9 cellular contexts compared by ENCODE assay signal in the genomic region with DNA sequence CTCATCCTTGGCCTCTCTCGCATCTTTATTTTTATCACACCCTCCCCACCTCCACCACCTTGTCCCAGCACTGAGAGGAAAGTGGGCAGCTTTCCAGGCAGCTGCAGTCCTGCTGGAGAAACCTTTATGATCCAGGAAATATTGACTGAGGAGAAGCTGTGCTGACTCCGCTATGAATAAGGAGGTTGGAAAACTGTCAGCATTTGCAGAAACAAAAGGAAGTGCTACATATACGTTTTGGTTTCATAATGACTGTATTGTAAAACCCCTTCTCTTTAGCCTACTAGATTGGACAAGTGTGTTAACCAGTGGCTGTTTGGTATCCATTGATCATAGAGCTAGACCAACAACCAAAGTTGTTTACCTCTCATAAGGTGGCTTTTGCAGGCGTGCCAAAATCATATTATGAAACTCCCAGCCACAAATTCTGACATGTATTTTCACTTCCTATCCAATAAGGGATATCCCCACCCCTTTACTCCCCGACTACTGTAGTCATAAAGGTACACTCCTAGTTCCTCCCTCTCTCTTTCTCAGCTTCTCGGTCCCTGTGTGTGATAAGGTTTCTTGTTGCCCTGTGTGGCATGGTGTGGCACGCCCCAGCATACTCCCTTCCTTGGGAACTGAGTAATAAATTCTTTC.
DNase-seq lines count a peak whose midpoint lies in the region; ATAC-seq and TF ChIP-seq lines count a peak whose summit lies in the region.
"Had no signal": no experiment of that assay in that cellular context is flagged by ENCODE, and none has a peak within 500 bp of the region (broad histone marks: within the 10 kb centered on the region; RNA-seq: fewer than 3 reads in every experiment).

No MANE protein-coding gene starts in this region.

- peak in 7 of 8 donors; percentile 40 to 74 (median 57) for ATAC-seq in heart right ventricle
- ATAC-seq in HG03097 (IDR thresholded peaks at IDR 0.05; ENCODE audit: low FRiP score, unreplicated experiment) = peak; percentile 98
- peak; percentile 41 for ATAC-seq in left lung
- no peak for ATAC-seq in WTC11

- peaks cover 50% of the 10 kb centered on the region for H3K36me3 Mint-ChIP-seq in T-helper 1 cell treated with Interleukin-12 subunit alpha and Interleukin-12 subunit beta and Interleukin-4 antibody, amounts not matched to agents 30 μg/mL and 1 μg/mL, for 36 hours (ENCODE audit: low read depth)
- H3K36me3 Mint-ChIP-seq in WTC11 = peaks cover 5% of the 10 kb centered on the region; the same call in 1 of the 2 replicates

- H3K27me3 ChIP-seq in heart right ventricle (no peaks in the 10 kb centered on the region), left ventricle myocardium inferior (ENCODE audit: low read depth) (no peaks in the 10 kb centered on the region), left lung (no peaks in the 10 kb centered on the region)

- POLR2A ChIA-PET in WTC11 (lab: Charles Lee) = no interaction called here

- DNase-seq in heart right ventricle = peak; percentile 16 to 17
- DNase-seq in left ventricle myocardium inferior = no peak
- no peak for DNase-seq in left lung
- DNase-seq in NCI-H226 = no peak
- no peak for DNase-seq in COLO668 (lab: John Stamatoyannopoulos, UW; ENCODE audit: unreplicated experiment)
- DNase-seq in WTC11 (ENCODE audit: low spot score) = no peak

- H3K4me3 Mint-ChIP-seq in T-helper 1 cell treated with Interleukin-12 subunit alpha and Interleukin-12 subunit beta and Interleukin-4 antibody, amounts not matched to agents 30 μg/mL and 1 μg/mL, for 36 hours = peak overlapping the region; percentile 50
- no peak overlapping the region for H3K4me3 Mint-ChIP-seq in WTC11

- CTCF ChIA-PET in WTC11 (lab: Charles Lee) = no interaction called here

- no peak for TF ChIP-seq CTCF in heart right ventricle (IDR thresholded peaks at IDR 0.05)
- TF ChIP-seq CTCF in left ventricle myocardium inferior (IDR thresholded peaks at IDR 0.05; ENCODE audit: borderline replicate concordance) = no peak
- TF ChIP-seq CTCF in left lung (IDR thresholded peaks at IDR 0.05) = no peak
- no peak for TF ChIP-seq CTCF in WTC11 (IDR thresholded peaks at IDR 0.05)

- H3K36me3 ChIP-seq in heart right ventricle (no peaks in the 10 kb centered on the region), left ventricle myocardium inferior (no peaks in the 10 kb centered on the region), left lung (no peaks in the 10 kb centered on the region)

- peak overlapping the region in 2 of 10 donors; percentile 9 to 51 for H3K27ac ChIP-seq in heart right ventricle
- no peak overlapping the region for H3K27ac ChIP-seq in left ventricle myocardium inferior (replicated peaks)
- H3K27ac ChIP-seq in left lung = peak overlapping the region in 1 of 2 donors; percentile 33

- H3K27ac Mint-ChIP-seq in T-helper 1 cell treated with Interleukin-12 subunit alpha and Interleukin-12 subunit beta and Interleukin-4 antibody, amounts not matched to agents 30 μg/mL and 1 μg/mL, for 36 hours = peak overlapping the region; percentile 92
- H3K27ac Mint-ChIP-seq in WTC11 = no peak overlapping the region

- peaks cover 0 to 13% (median 0%) of the 10 kb centered on the region in 9 donors for H3K4me1 ChIP-seq in heart right ventricle
- H3K4me1 ChIP-seq in left ventricle myocardium inferior = no peaks in the 10 kb centered on the region
- no peaks in the 10 kb centered on the region for H3K4me1 ChIP-seq in left lung

- peaks cover 41% of the 10 kb centered on the region for H3K9me3 Mint-ChIP-seq in T-helper 1 cell treated with Interleukin-12 subunit alpha and Interleukin-12 subunit beta and Interleukin-4 antibody, amounts not matched to agents 30 μg/mL and 1 μg/mL, for 36 hours
- H3K9me3 Mint-ChIP-seq in WTC11 = 0 out of 2 replicates have a peak, but pooled peaks cover 4% of the 10 kb centered on the region

- WGBS in heart right ventricle, 2 donors = 45 to 54% methylated on average over 7 of the region's 7 CpGs

- H3K9me3 ChIP-seq in heart right ventricle (peaks cover 0 to 10% (median 0%) of the 10 kb centered on the region in 11 donors), left ventricle myocardium inferior (replicated peaks) (no peaks in the 10 kb centered on the region), left lung (no peaks in the 10 kb centered on the region)

- intact Hi-C loops in heart right ventricle (cut with DNase I) (loop anchor here in 1 of 10 donors (10.0 kb wide), 1 partner anchor 212 kb away; a partner anchor contains a TSS), left ventricle myocardium inferior (cut with micrococcal nuclease) (no loop called here), left lung (cut with DNase I) (no loop called here)

- no peaks in the 10 kb centered on the region for H3K27me3 Mint-ChIP-seq in T-helper 1 cell treated with Interleukin-12 subunit alpha and Interleukin-12 subunit beta and Interleukin-4 antibody, amounts not matched to agents 30 μg/mL and 1 μg/mL, for 36 hours (ENCODE audit: low read depth)
- H3K27me3 Mint-ChIP-seq in WTC11 (ENCODE audit: low read depth) = no peaks in the 10 kb centered on the region

- peaks cover 21% of the 10 kb centered on the region for H3K4me1 Mint-ChIP-seq in T-helper 1 cell treated with Interleukin-12 subunit alpha and Interleukin-12 subunit beta and Interleukin-4 antibody, amounts not matched to agents 30 μg/mL and 1 μg/mL, for 36 hours (ENCODE audit: low read depth)
- H3K4me1 Mint-ChIP-seq in WTC11 = peaks cover 7% of the 10 kb centered on the region

- H3K4me3 ChIP-seq in heart right ventricle = no peak overlapping the region
- H3K4me3 ChIP-seq in left ventricle myocardium inferior = no peak overlapping the region
- H3K4me3 ChIP-seq in left lung = no peak overlapping the region
- H3K4me3 ChIP-seq: skin epidermis had no signal

TF ChIP-seq in WTC11, 78 proteins besides CTCF, POLR2A, EP300 and RAD21:
- TF ChIP-seq IRF2 (CRISPR knock-in tag; IDR thresholded peaks at IDR 0.05; ENCODE audit: borderline replicate concordance, low read depth) (no peak), HMGA2 (CRISPR knock-in tag; IDR thresholded peaks at IDR 0.05) (no peak), ZNF219 (CRISPR knock-in tag; IDR thresholded peaks at IDR 0.05; ENCODE audit: borderline replicate concordance) (no peak), RORB (CRISPR knock-in tag; IDR thresholded peaks at IDR 0.05) (no peak), CREB1 (CRISPR knock-in tag; IDR thresholded peaks at IDR 0.05) (no peak)
- TF ChIP-seq, protein P1, sequence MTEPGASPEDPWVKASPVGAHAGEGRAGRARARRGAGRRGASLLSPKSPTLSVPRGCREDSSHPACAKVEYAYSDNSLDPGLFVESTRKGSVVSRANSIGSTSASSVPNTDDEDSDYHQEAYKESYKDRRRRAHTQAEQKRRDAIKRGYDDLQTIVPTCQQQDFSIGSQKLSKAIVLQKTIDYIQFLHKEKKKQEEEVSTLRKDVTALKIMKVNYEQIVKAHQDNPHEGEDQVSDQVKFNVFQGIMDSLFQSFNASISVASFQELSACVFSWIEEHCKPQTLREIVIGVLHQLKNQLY (CRISPR knock-in tag; IDR thresholded peaks at IDR 0.05) = no peak
- TF ChIP-seq, protein P2, sequence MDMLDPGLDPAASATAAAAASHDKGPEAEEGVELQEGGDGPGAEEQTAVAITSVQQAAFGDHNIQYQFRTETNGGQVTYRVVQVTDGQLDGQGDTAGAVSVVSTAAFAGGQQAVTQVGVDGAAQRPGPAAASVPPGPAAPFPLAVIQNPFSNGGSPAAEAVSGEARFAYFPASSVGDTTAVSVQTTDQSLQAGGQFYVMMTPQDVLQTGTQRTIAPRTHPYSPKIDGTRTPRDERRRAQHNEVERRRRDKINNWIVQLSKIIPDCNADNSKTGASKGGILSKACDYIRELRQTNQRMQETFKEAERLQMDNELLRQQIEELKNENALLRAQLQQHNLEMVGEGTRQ (CRISPR knock-in tag; IDR thresholded peaks at IDR 0.05) = no peak
- TF ChIP-seq, protein P3, sequence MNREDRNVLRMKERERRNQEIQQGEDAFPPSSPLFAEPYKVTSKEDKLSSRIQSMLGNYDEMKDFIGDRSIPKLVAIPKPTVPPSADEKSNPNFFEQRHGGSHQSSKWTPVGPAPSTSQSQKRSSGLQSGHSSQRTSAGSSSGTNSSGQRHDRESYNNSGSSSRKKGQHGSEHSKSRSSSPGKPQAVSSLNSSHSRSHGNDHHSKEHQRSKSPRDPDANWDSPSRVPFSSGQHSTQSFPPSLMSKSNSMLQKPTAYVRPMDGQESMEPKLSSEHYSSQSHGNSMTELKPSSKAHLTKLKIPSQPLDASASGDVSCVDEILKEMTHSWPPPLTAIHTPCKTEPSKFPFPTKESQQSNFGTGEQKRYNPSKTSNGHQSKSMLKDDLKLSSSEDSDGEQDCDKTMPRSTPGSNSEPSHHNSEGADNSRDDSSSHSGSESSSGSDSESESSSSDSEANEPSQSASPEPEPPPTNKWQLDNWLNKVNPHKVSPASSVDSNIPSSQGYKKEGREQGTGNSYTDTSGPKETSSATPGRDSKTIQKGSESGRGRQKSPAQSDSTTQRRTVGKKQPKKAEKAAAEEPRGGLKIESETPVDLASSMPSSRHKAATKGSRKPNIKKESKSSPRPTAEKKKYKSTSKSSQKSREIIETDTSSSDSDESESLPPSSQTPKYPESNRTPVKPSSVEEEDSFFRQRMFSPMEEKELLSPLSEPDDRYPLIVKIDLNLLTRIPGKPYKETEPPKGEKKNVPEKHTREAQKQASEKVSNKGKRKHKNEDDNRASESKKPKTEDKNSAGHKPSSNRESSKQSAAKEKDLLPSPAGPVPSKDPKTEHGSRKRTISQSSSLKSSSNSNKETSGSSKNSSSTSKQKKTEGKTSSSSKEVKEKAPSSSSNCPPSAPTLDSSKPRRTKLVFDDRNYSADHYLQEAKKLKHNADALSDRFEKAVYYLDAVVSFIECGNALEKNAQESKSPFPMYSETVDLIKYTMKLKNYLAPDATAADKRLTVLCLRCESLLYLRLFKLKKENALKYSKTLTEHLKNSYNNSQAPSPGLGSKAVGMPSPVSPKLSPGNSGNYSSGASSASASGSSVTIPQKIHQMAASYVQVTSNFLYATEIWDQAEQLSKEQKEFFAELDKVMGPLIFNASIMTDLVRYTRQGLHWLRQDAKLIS (CRISPR knock-in tag; IDR thresholded peaks at IDR 0.05; ENCODE audit: borderline replicate concordance) = no peak

Comparison
In these comparisons a context has a peak if more than half of its experiments do, and no peak if none do; other contexts are left out.
1. DNase-seq: peak in heart right ventricle (2 of 2); none in left ventricle myocardium inferior (single experiment), left lung (0 of 2), NCI-H226 (single experiment), COLO668 (single experiment) and WTC11 (single experiment).